ENCODE assay signal across 11 cellular contexts in genomic region chr16:89341697-89342694, GRCh38.
DNase-seq lines count a peak whose midpoint lies in the region; ATAC-seq and TF ChIP-seq lines count a peak whose summit lies in the region.
"Had no signal": no experiment of that assay in that cellular context is flagged by ENCODE, and none has a peak within 500 bp of the region (broad histone marks: within the 10 kb centered on the region; RNA-seq: fewer than 3 reads in every experiment).

No MANE protein-coding gene starts in this region.

- H3K27me3 Mint-ChIP-seq in activated T-cell treated with anti-CD3 and anti-CD28 coated beads, Interleukin-2, amount 50 U/mL, for 24 hours, result no peaks in the 10 kb centered on the region
- no peaks in the 10 kb centered on the region for H3K27me3 Mint-ChIP-seq in activated T-cell treated with anti-CD3 and anti-CD28 coated beads, Interleukin-2, amount 50 U/mL, for 4 hours (ENCODE audit: low read depth)
- no peaks in the 10 kb centered on the region for H3K27me3 Mint-ChIP-seq in activated naive CD8-positive, alpha-beta T cell

- H3K36me3 ChIP-seq in upper lobe of right lung, result no peaks in the 10 kb centered on the region
- H3K36me3 ChIP-seq: upper lobe of left lung had no signal

- no peaks in the 10 kb centered on the region for H3K9me3 Mint-ChIP-seq in activated T-cell treated with anti-CD3 and anti-CD28 coated beads, Interleukin-2, amount 50 U/mL, for 24 hours
- H3K9me3 Mint-ChIP-seq in activated T-cell treated with anti-CD3 and anti-CD28 coated beads, Interleukin-2, amount 50 U/mL, for 4 hours, result no peaks in the 10 kb centered on the region
- no peaks in the 10 kb centered on the region for H3K9me3 Mint-ChIP-seq in activated naive CD8-positive, alpha-beta T cell (ENCODE audit: low read depth)
- H3K9me3 Mint-ChIP-seq: T-helper 1 cell treated with Interleukin-12 subunit alpha and Interleukin-12 subunit beta and Interleukin-4 antibody, amounts not matched to agents 30 μg/mL and 1 μg/mL, for 36 hours had no signal

- no peak for TF ChIP-seq CTCF in upper lobe of right lung (IDR thresholded peaks at IDR 0.05)

- peaks cover 37% of the 10 kb centered on the region for H3K4me1 ChIP-seq in upper lobe of right lung

- H3K9me3 ChIP-seq in upper lobe of right lung, result no peaks in the 10 kb centered on the region
- H3K9me3 ChIP-seq: upper lobe of left lung had no signal

- no peak overlapping the region for H3K4me3 Mint-ChIP-seq in activated T-cell treated with anti-CD3 and anti-CD28 coated beads, Interleukin-2, amount 50 U/mL, for 24 hours
- no peak overlapping the region for H3K4me3 Mint-ChIP-seq in activated T-cell treated with anti-CD3 and anti-CD28 coated beads, Interleukin-2, amount 50 U/mL, for 4 hours
- H3K4me3 Mint-ChIP-seq in activated naive CD8-positive, alpha-beta T cell, result peak overlapping the region; percentile 23
- H3K4me3 Mint-ChIP-seq: T-helper 1 cell treated with Interleukin-12 subunit alpha and Interleukin-12 subunit beta and Interleukin-4 antibody, amounts not matched to agents 30 μg/mL and 1 μg/mL, for 36 hours had no signal

- intact Hi-C loops in upper lobe of right lung (cut with DNase I), result no loop called here

- DNase-seq in activated T-cell treated with anti-CD3 and anti-CD28 coated beads, Interleukin-2, amount 50 U/mL, for 24 hours, result no peak
- DNase-seq in activated T-cell treated with anti-CD3 and anti-CD28 coated beads, Interleukin-2, amount 50 U/mL, for 4 hours, result no peak
- DNase-seq in islet precursor cell (peak; percentile 45), upper lobe of right lung (peak; percentile 60), superior temporal gyrus (ENCODE audit: extremely low spot score) (no peak)
- no peak for DNase-seq in NK-92 treated with Interleukin-12 subunit alpha and Interleukin-12 subunit beta, amount 100 ng/mL, for 24 hours (lab: John Stamatoyannopoulos, UW)
- DNase-seq: NCI-H2081 treated with DMSO at 0.1 percent for 48 hours, upper lobe of left lung had no signal

- no peak overlapping the region for H3K27ac ChIP-seq in upper lobe of right lung
- H3K27ac ChIP-seq: upper lobe of left lung had no signal

- no peaks in the 10 kb centered on the region for H3K27me3 ChIP-seq in upper lobe of right lung
- H3K27me3 ChIP-seq: upper lobe of left lung had no signal

- H3K27ac Mint-ChIP-seq in activated T-cell treated with anti-CD3 and anti-CD28 coated beads, Interleukin-2, amount 50 U/mL, for 24 hours, result peak overlapping the region; percentile 81
- peak overlapping the region; percentile 50 for H3K27ac Mint-ChIP-seq in activated naive CD8-positive, alpha-beta T cell
- H3K27ac Mint-ChIP-seq: T-helper 1 cell treated with Interleukin-12 subunit alpha and Interleukin-12 subunit beta and Interleukin-4 antibody, amounts not matched to agents 30 μg/mL and 1 μg/mL, for 36 hours had no signal

- peaks cover 82% of the 10 kb centered on the region for H3K4me1 Mint-ChIP-seq in activated T-cell treated with anti-CD3 and anti-CD28 coated beads, Interleukin-2, amount 50 U/mL, for 24 hours (ENCODE audit: low read depth)
- peaks cover 72% of the 10 kb centered on the region for H3K4me1 Mint-ChIP-seq in activated T-cell treated with anti-CD3 and anti-CD28 coated beads, Interleukin-2, amount 50 U/mL, for 4 hours (ENCODE audit: low read depth)
- peaks cover 78% of the 10 kb centered on the region for H3K4me1 Mint-ChIP-seq in activated naive CD8-positive, alpha-beta T cell (ENCODE audit: low read depth)

- no peak overlapping the region for H3K4me3 ChIP-seq in upper lobe of right lung
- H3K4me3 ChIP-seq: upper lobe of left lung had no signal

- peaks cover 54% of the 10 kb centered on the region for H3K36me3 Mint-ChIP-seq in activated T-cell treated with anti-CD3 and anti-CD28 coated beads, Interleukin-2, amount 50 U/mL, for 24 hours (ENCODE audit: low read depth)
- H3K36me3 Mint-ChIP-seq in activated T-cell treated with anti-CD3 and anti-CD28 coated beads, Interleukin-2, amount 50 U/mL, for 4 hours (ENCODE audit: insufficient read depth), result no peaks in the 10 kb centered on the region
- no peaks in the 10 kb centered on the region for H3K36me3 Mint-ChIP-seq in activated naive CD8-positive, alpha-beta T cell

- ATAC-seq in activated T-cell treated with anti-CD3 and anti-CD28 coated beads, Interleukin-2, amount 50 U/mL, for 4 hours, result no peak
- ATAC-seq in upper lobe of right lung, result no peak
- ATAC-seq in GM21528 (IDR thresholded peaks at IDR 0.05; ENCODE audit: low FRiP score, unreplicated experiment), result no peak

Comparison
In these comparisons a context has a peak if more than half of its experiments do, and no peak if none do; other contexts are left out.
1. DNase-seq: peak in islet precursor cell (single experiment) and upper lobe of right lung (single experiment); none in activated T-cell treated with anti-CD3 and anti-CD28 coated beads, Interleukin-2, amount 50 U/mL, for 24 hours (single experiment), activated T-cell treated with anti-CD3 and anti-CD28 coated beads, Interleukin-2, amount 50 U/mL, for 4 hours (single experiment), NK-92 treated with Interleukin-12 subunit alpha and Interleukin-12 subunit beta, amount 100 ng/mL, for 24 hours (single experiment) and superior temporal gyrus (single experiment).